24 cellular contexts compared by ENCODE assay signal in genomic region chr4:173626277-173626676, GRCh38.
"Had no signal": no experiment of that assay in that cellular context is flagged by ENCODE, and none has a peak within 500 bp of the region (broad histone marks: within the 10 kb centered on the region; RNA-seq: fewer than 3 reads in every experiment).

No MANE protein-coding gene starts in this region.

- H3K36me3 ChIP-seq: ascending aorta, cardiac muscle cell, SJCRH30 had no signal

- ATAC-seq: activated CD4-positive, alpha-beta T cell treated with anti-CD3 and anti-CD28 coated beads for 36 hours; activated CD4-positive, CD25-positive, alpha-beta regulatory T cell treated with anti-CD3 and anti-CD28 coated beads, Interleukin-2, amount 50 U/mL, for 24 hours; activated CD8-positive, alpha-beta T cell treated with anti-CD3 and anti-CD28 coated beads, Interleukin-2, amount 10 ng/mL, durations not matched to agents 7 days and 5 days; Panc1; WTC11 had no signal

- H3K9me3 ChIP-seq: SJCRH30 had no signal

- H3K4me3 ChIP-seq: ascending aorta, cardiac muscle cell, SJCRH30, SK-N-MC had no signal

- H3K4me1 ChIP-seq: ascending aorta, SJCRH30 had no signal

- H3K27me3 ChIP-seq: ascending aorta, cardiac muscle cell, SJCRH30 had no signal

- H3K27ac ChIP-seq: ascending aorta, cardiac muscle cell, SJCRH30, SK-N-MC had no signal

- DNase-seq: activated CD4-positive, alpha-beta T cell treated with anti-CD3 and anti-CD28 coated beads for 36 hours; activated CD4-positive, alpha-beta T cell treated with anti-CD3 and anti-CD28 coated beads, Interleukin-2, amount 10 ng/mL, durations not matched to agents 7 days and 5 days; activated CD4-positive, alpha-beta T cell treated with anti-CD3 and anti-CD28 coated beads, Interleukin-2, amount 50 U/mL, for 48 hours; activated CD8-positive, alpha-beta T cell treated with anti-CD3 and anti-CD28 coated beads, Interleukin-2, amount 10 ng/mL, durations not matched to agents 7 days and 5 days; activated gamma-delta T cell; activated naive CD4-positive, alpha-beta T cell treated with Interleukin-2 at 50 U/mL for 16 hours; activated naive CD8-positive, alpha-beta T cell treated with anti-CD3 and anti-CD28 coated beads, Interleukin-2, amount 10 ng/mL, durations not matched to agents 7 days and 5 days; activated T-cell treated with anti-CD3 and anti-CD28 coated beads, Interleukin-2, amount 50 U/mL, for 24 hours; amygdala; NCI-H1048; NCI-H1105 treated with DMSO at 0.1 percent for 48 hours; NCI-H1436 treated with DMSO at 0.1 percent for 48 hours; NCI-H1694 treated with DMSO at 0.1 percent for 48 hours; NCI-H2029; NCI-H345; NCI-H524 treated with DMSO at 0.1 percent for 48 hours; SHP77; SJCRH30 had no signal
